In genomic region chr2:225033440-225034390, GRCh38 we compare ENCODE assay signal across 16 cellular contexts. TPM values are rescaled to one million over a fixed set of nuclear protein-coding genes. Genes with fewer than 3 reads are reported as not detected.
DNase-seq lines count a peak whose midpoint lies in the region; ATAC-seq and TF ChIP-seq lines count a peak whose summit lies in the region.
"Had no signal": no experiment of that assay in that cellular context is flagged by ENCODE, and none has a peak within 500 bp of the region (broad histone marks: within the 10 kb centered on the region; RNA-seq: fewer than 3 reads in every experiment).

No MANE protein-coding gene starts in this region.

- intact Hi-C loops in CD8-positive, alpha-beta T cell (cut with DNase I, micrococcal nuclease) = loop anchor here in 1 of 2 experiments (2.0 kb wide), 1 partner anchor 13 kb away; no protein-coding TSS in a partner anchor
- intact Hi-C loops in naive thymus-derived CD4-positive, alpha-beta T cell (cut with micrococcal nuclease) = no loop called here

- H3K4me3 Mint-ChIP-seq in CD8-positive, alpha-beta T cell = no peak overlapping the region
- H3K4me3 Mint-ChIP-seq in naive thymus-derived CD4-positive, alpha-beta T cell = peak overlapping the region in 8 of 10 donors; percentile 21 to 63 (median 37)

- H3K9me3 Mint-ChIP-seq in CD8-positive, alpha-beta T cell = no peaks in the 10 kb centered on the region
- H3K9me3 Mint-ChIP-seq in naive thymus-derived CD4-positive, alpha-beta T cell = peaks cover 0 to 2% (median 0%) of the 10 kb centered on the region in 11 donors

- H3K4me3 ChIP-seq in CD8-positive, alpha-beta T cell (ENCODE audit: low read depth, low read length) = no peak overlapping the region
- H3K4me3 ChIP-seq in naive thymus-derived CD4-positive, alpha-beta T cell (ENCODE audit: low read length) = no peak overlapping the region
- H3K4me3 ChIP-seq: GM23248, right lobe of liver, suprapubic skin had no signal

- TF ChIP-seq CTCF in CD8-positive, alpha-beta T cell (IDR thresholded peaks at IDR 0.05) = no peak

- POLR2A ChIA-PET in CD8-positive, alpha-beta T cell (lab: Charles Lee) = no interaction called here
- POLR2A ChIA-PET in naive thymus-derived CD4-positive, alpha-beta T cell (lab: Charles Lee) = interaction anchor here (0.6 to 1.5 kb wide), 5 partner anchors 8 to 1165 kb away, joined by 3 to 9 read pairs (median 4); partner anchors contain the start of gene DOCK10

- no peak overlapping the region for H3K27ac ChIP-seq in CD8-positive, alpha-beta T cell (ENCODE audit: low read depth, low read length)
- peak overlapping the region; percentile 72 for H3K27ac ChIP-seq in angular gyrus (ENCODE audit: low read depth, low read length)
- no peak overlapping the region for H3K27ac ChIP-seq in naive thymus-derived CD4-positive, alpha-beta T cell (ENCODE audit: low read depth, low read length)
- H3K27ac ChIP-seq: GM23248, right lobe of liver, suprapubic skin had no signal

- peaks cover 29% of the 10 kb centered on the region for H3K36me3 Mint-ChIP-seq in CD8-positive, alpha-beta T cell
- peaks cover 8 to 57% (median 24%) of the 10 kb centered on the region in 5 donors for H3K36me3 Mint-ChIP-seq in naive thymus-derived CD4-positive, alpha-beta T cell

- DNase-seq in Ammon's horn (ENCODE audit: low spot score) (peak; percentile 72), DMS79 treated with DMSO at 0.1 percent for 48 hours (lab: John Stamatoyannopoulos, UW) (no peak)
- no peak for DNase-seq in CD8-positive, alpha-beta T cell
- DNase-seq in naive thymus-derived CD4-positive, alpha-beta T cell = no peak
- DNase-seq: GDM1; GM23248; kidney glomerular epithelial cell; NCI-H1694 treated with DMSO at 0.1 percent for 48 hours; NK-92 treated with Interleukin-12 subunit alpha and Interleukin-12 subunit beta, amount 100 ng/mL, for 24 hours; right lobe of liver; SW 1271 had no signal

- H3K36me3 ChIP-seq in CD8-positive, alpha-beta T cell (ENCODE audit: insufficient read depth, low read length) = no peaks in the 10 kb centered on the region
- H3K36me3 ChIP-seq in naive thymus-derived CD4-positive, alpha-beta T cell (ENCODE audit: control insufficient read depth in 2 of 3, insufficient read depth in 3 of 3, low read length in 3 of 3) = no peaks in the 10 kb centered on the region
- H3K36me3 ChIP-seq: right lobe of liver, suprapubic skin had no signal

- peaks cover 60% of the 10 kb centered on the region for H3K4me1 ChIP-seq in CD8-positive, alpha-beta T cell (ENCODE audit: insufficient read depth, low read length)
- peaks cover 34 to 67% of the 10 kb centered on the region in 2 donors for H3K4me1 ChIP-seq in naive thymus-derived CD4-positive, alpha-beta T cell (ENCODE audit: control insufficient read depth in 2 of 2, insufficient read depth in 2 of 2, low read length in 2 of 2)
- H3K4me1 ChIP-seq: right lobe of liver had no signal

- CTCF ChIA-PET in CD8-positive, alpha-beta T cell (lab: Charles Lee) = interaction anchor here (0.9 to 1.2 kb wide), 2 partner anchors 31 to 89 kb away, joined by 3 to 4 read pairs; no protein-coding TSS in a partner anchor
- CTCF ChIA-PET in naive thymus-derived CD4-positive, alpha-beta T cell (lab: Charles Lee) = interaction anchor here (0.5 kb wide), 1 partner anchor 1064 kb away, joined by 3 read pairs; no protein-coding TSS in a partner anchor

- no peak for ATAC-seq in CD8-positive, alpha-beta T cell
- ATAC-seq in naive thymus-derived CD4-positive, alpha-beta T cell = no peak
- ATAC-seq in HG03097 (IDR thresholded peaks at IDR 0.05; ENCODE audit: low FRiP score, unreplicated experiment) (no peak), GM19452 (IDR thresholded peaks at IDR 0.05; ENCODE audit: unreplicated experiment) (no peak)
- ATAC-seq: HepG2 had no signal

- H3K4me1 Mint-ChIP-seq in CD8-positive, alpha-beta T cell (ENCODE audit: low read depth) = peaks cover 88% of the 10 kb centered on the region
- H3K4me1 Mint-ChIP-seq in naive thymus-derived CD4-positive, alpha-beta T cell = peaks cover 67 to 95% (median 85%) of the 10 kb centered on the region in 7 donors

- no peaks in the 10 kb centered on the region for H3K27me3 Mint-ChIP-seq in CD8-positive, alpha-beta T cell (ENCODE audit: low read depth)
- H3K27me3 Mint-ChIP-seq in naive thymus-derived CD4-positive, alpha-beta T cell = no peaks in the 10 kb centered on the region

- H3K9me3 ChIP-seq in CD8-positive, alpha-beta T cell (ENCODE audit: low read length) = no peaks in the 10 kb centered on the region
- H3K9me3 ChIP-seq in naive thymus-derived CD4-positive, alpha-beta T cell (ENCODE audit: control insufficient read depth in 2 of 3, low read length in 3 of 3) = no peaks in the 10 kb centered on the region
- H3K9me3 ChIP-seq: right lobe of liver, suprapubic skin had no signal

- no peaks in the 10 kb centered on the region for H3K27me3 ChIP-seq in CD8-positive, alpha-beta T cell (ENCODE audit: insufficient read depth, low read length)
- H3K27me3 ChIP-seq in naive thymus-derived CD4-positive, alpha-beta T cell (ENCODE audit: control insufficient read depth in 2 of 2, insufficient read depth in 2 of 2, low read length in 2 of 2) = no peaks in the 10 kb centered on the region
- H3K27me3 ChIP-seq: right lobe of liver, suprapubic skin had no signal

- peak overlapping the region; percentile 77 for H3K27ac Mint-ChIP-seq in CD8-positive, alpha-beta T cell
- peak overlapping the region; percentile 4 to 96 (median 59) for H3K27ac Mint-ChIP-seq in naive thymus-derived CD4-positive, alpha-beta T cell

RNA-seq across cellular contexts. Expression of gene DOCK10, which starts 8.6 kb away (rescaled TPM):
- 100 to 1,000 TPM; 183 to 188 TPM for total RNA-seq in CD8-positive, alpha-beta T cell
- 100 to 1,000 TPM; 200 to 275 (median 231) TPM for total RNA-seq in naive thymus-derived CD4-positive, alpha-beta T cell
- polyA plus RNA-seq in naive thymus-derived CD4-positive, alpha-beta T cell = 10 to 100 TPM; 64.2 to 71.2 TPM
- total RNA-seq: HepG2 had no signal
- polyA plus RNA-seq: HepG2 had no signal
